ENCODE assay signal across 1 cellular context in the genomic region with DNA sequence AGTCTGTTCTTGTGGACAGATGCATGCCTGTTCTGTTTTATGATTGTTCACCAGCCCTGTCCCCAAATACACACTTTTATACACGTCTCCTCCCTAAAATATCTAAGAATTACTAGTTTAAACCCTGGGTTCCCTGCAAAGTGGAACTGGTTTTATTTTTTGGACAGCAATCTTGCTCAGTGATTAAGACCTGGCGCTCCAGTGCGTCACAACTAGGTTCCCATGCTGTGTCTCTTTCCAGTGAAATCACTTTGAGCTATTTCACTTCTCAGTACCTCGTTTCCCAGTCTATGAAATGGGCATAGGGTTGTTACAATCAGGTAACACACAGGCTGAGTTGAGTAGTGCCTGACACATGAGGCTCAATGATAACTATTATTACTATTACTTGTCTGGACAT.
TF ChIP-seq lines count a peak whose summit lies in the region.

No MANE protein-coding gene starts in this region.

TF ChIP-seq in GM23338, 12 proteins besides CTCF, POLR2A, EP300 and RAD21 (continued from another document):
- TF ChIP-seq ZNF462 (CRISPR knock-in tag; IDR thresholded peaks at IDR 0.05) (no peak), JUNB (IDR thresholded peaks at IDR 0.05; ENCODE audit: unreplicated experiment) (no peak), CREB1 (CRISPR knock-in tag; IDR thresholded peaks at IDR 0.05; ENCODE audit: low read depth) (no peak)
- TF ChIP-seq, protein P1, sequence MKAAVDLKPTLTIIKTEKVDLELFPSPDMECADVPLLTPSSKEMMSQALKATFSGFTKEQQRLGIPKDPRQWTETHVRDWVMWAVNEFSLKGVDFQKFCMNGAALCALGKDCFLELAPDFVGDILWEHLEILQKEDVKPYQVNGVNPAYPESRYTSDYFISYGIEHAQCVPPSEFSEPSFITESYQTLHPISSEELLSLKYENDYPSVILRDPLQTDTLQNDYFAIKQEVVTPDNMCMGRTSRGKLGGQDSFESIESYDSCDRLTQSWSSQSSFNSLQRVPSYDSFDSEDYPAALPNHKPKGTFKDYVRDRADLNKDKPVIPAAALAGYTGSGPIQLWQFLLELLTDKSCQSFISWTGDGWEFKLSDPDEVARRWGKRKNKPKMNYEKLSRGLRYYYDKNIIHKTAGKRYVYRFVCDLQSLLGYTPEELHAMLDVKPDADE (IDR thresholded peaks at IDR 0.05): no peak
TF ChIP-seq in GM23338: peak in this region for 0.
